Comparison of ENCODE assay signal across 33 cellular contexts in the genomic region with DNA sequence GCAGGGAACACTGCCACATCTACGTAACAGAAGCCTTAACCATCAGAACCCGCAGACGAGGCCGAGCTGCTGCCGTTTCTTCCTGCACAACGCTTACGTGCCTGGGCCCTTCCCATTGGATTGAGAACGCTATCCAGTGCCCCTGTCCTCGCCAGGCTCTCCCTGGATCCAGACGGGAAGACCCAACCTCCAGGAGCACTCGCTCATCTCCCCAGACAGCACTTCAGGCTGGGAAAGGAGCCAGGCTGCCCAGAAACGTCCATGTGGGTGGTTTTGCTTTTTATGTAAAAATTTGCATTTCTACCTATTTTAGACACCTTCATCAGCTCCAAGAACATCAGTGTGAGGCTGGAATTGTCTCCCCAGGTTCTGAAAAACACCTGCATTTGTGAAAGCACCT. TPM values are rescaled to one million over a fixed set of nuclear protein-coding genes. Genes with fewer than 3 reads are reported as not detected.
"Had no signal": no experiment of that assay in that cellular context is flagged by ENCODE, and none has a peak within 500 bp of the region (broad histone marks: within the 10 kb centered on the region; RNA-seq: fewer than 3 reads in every experiment).

No MANE protein-coding gene starts in this region.

- H3K4me1 Mint-ChIP-seq: naive thymus-derived CD8-positive, alpha-beta T cell; stimulated activated naive CD8-positive, alpha-beta T cell treated with anti-CD3 and anti-CD28 coated beads, Interleukin-15, amount 100 ng/mL, for 72 hours had no signal

- DNase-seq: colonic mucosa; effector memory CD4-positive, alpha-beta T cell; erythroblast; esophagus squamous epithelium; foreskin melanocyte; glutamatergic neuron; heart right ventricle; hippocampal formation; islet precursor cell; kidney glomerular epithelial cell; left colon; left ventricle myocardium superior; lower lobe of right lung; naive thymus-derived CD8-positive, alpha-beta T cell; stimulated activated CD4-positive, alpha-beta T cell treated with anti-CD3 and anti-CD28 coated beads, Interleukin-12 subunit alpha, Interleukin-12 subunit beta, amount 100 ng/mL, for 4 hours; stimulated activated CD4-positive, alpha-beta T cell treated with anti-CD3 and anti-CD28 coated beads, Interleukin-1b, Interleukin-23, amount 100 ng/mL, for 48 hours; stimulated activated CD4-positive, alpha-beta T cell treated with anti-CD3 and anti-CD28 coated beads, Interleukin-4, amount 100 ng/mL, for 1 hour; stimulated activated CD8-positive, alpha-beta memory T cell treated with anti-CD3 and anti-CD28 coated beads, Interleukin-4, amount 100 ng/mL, for 48 hours; stimulated activated naive CD4-positive, alpha-beta T cell; stimulated activated naive CD8-positive, alpha-beta T cell treated with anti-CD3 and anti-CD28 coated beads, Interleukin-15, amount 100 ng/mL, for 72 hours; thyroid gland; trophoblast cell had no signal

- H3K9me3 Mint-ChIP-seq: dendritic cell treated with granulocyte-macrophage colony-stimulating factor and Interleukin-4, amounts not matched to agents 40 ng/mL and 50 ng/mL, for 4 days; naive thymus-derived CD8-positive, alpha-beta T cell; stimulated activated naive CD8-positive, alpha-beta T cell treated with anti-CD3 and anti-CD28 coated beads, Interleukin-15, amount 100 ng/mL, for 72 hours had no signal

- H3K27me3 Mint-ChIP-seq: dendritic cell treated with granulocyte-macrophage colony-stimulating factor and Interleukin-4, amounts not matched to agents 40 ng/mL and 50 ng/mL, for 4 days; naive thymus-derived CD8-positive, alpha-beta T cell; stimulated activated naive CD8-positive, alpha-beta T cell treated with anti-CD3 and anti-CD28 coated beads, Interleukin-15, amount 100 ng/mL, for 72 hours had no signal

- H3K4me3 Mint-ChIP-seq: dendritic cell treated with granulocyte-macrophage colony-stimulating factor and Interleukin-4, amounts not matched to agents 40 ng/mL and 50 ng/mL, for 4 days; naive thymus-derived CD8-positive, alpha-beta T cell; stimulated activated naive CD8-positive, alpha-beta T cell treated with anti-CD3 and anti-CD28 coated beads, Interleukin-15, amount 100 ng/mL, for 72 hours had no signal

- H3K27ac Mint-ChIP-seq: dendritic cell treated with granulocyte-macrophage colony-stimulating factor and Interleukin-4, amounts not matched to agents 40 ng/mL and 50 ng/mL, for 4 days; stimulated activated naive CD8-positive, alpha-beta T cell treated with anti-CD3 and anti-CD28 coated beads, Interleukin-15, amount 100 ng/mL, for 72 hours had no signal

RNA-seq across cellular contexts. Expression of a gene that starts 7.3 kb away (rescaled TPM):
- total RNA-seq: esophagus squamous epithelium; left ventricle myocardium superior; mesenteric fat pad; myocyte; naive thymus-derived CD8-positive, alpha-beta T cell; omental fat pad; right atrium auricular region; sciatic nerve; smooth muscle cell; temporal lobe; thyroid gland; ureter; vagina had no signal
- polyA plus RNA-seq: naive thymus-derived CD8-positive, alpha-beta T cell; neural cell; smooth muscle cell had no signal

RNA-seq across cellular contexts. Expression of a gene that starts 27.0 kb away (rescaled TPM):
- total RNA-seq: colonic mucosa; esophagus squamous epithelium; heart right ventricle; left ventricle myocardium superior; lower lobe of right lung; mesenteric fat pad; myocyte; naive thymus-derived CD8-positive, alpha-beta T cell; omental fat pad; right atrium auricular region; sciatic nerve; smooth muscle cell; vagina had no signal
- polyA plus RNA-seq: naive thymus-derived CD8-positive, alpha-beta T cell; neural cell; smooth muscle cell had no signal
